ENCODE assay signal across 2 cellular contexts in genomic region chr22:37533995-37534394, GRCh38.
TF ChIP-seq lines count a peak whose summit lies in the region.

No MANE protein-coding gene starts in this region.

TF ChIP-seq in GM12891, 5 proteins besides CTCF, POLR2A, EP300 and RAD21:
- TF ChIP-seq PAX5 (IDR thresholded peaks at IDR 0.05; ENCODE audit: insufficient read depth, low read length, severe bottlenecking) (no peak), POU2F2 (IDR thresholded peaks at IDR 0.05; ENCODE audit: low read depth, low read length) (no peak), TAF1 (IDR thresholded peaks at IDR 0.05; ENCODE audit: low read depth, low read length) (no peak), SPI1 (IDR thresholded peaks at IDR 0.05; ENCODE audit: low read depth, low read length) (peak; percentile 44; the same call in 1 of the 2 replicates), POLR2AphosphoS5 (IDR thresholded peaks at IDR 0.05; ENCODE audit: low read depth, low read length) (no peak)

TF ChIP-seq in endothelial cell of umbilical vein, 7 proteins besides CTCF, POLR2A, EP300 and RAD21:
- TF ChIP-seq FOS (IDR thresholded peaks at IDR 0.05; ENCODE audit: borderline replicate concordance, insufficient read depth, low read length) (peak; percentile 42), GATA2 (IDR thresholded peaks at IDR 0.05; ENCODE audit: insufficient read depth, insufficient read length, low read depth, low read length) (no peak)
TF ChIP-seq in endothelial cell of umbilical vein: peak in this region for 1.
